ENCODE assay signal across 16 cellular contexts in the genomic region with DNA sequence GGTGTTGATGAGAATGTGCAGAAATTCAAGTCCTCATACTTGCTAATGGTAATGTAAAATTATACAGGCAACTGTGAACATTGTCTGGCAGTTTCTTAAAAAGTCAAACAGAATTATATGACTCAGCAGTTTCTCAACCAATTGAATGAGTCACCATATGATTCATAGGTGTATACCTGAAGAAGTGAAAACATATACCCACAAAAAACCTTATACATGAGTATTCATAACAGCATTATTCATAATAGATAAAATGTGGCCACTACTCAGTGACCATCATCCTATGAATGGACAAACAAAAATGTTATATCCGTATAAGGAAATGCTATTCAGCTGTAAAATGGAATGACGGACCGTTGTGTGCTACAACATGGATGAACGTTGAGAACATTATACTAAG.
DNase-seq lines count a peak whose midpoint lies in the region; ATAC-seq and TF ChIP-seq lines count a peak whose summit lies in the region.
"Had no signal": no experiment of that assay in that cellular context is flagged by ENCODE, and none has a peak within 500 bp of the region (broad histone marks: within the 10 kb centered on the region; RNA-seq: fewer than 3 reads in every experiment).

No MANE protein-coding gene starts in this region.

- H3K27me3 ChIP-seq in foreskin keratinocyte = no peaks in the 10 kb centered on the region
- H3K27me3 ChIP-seq: gastrocnemius medialis, sigmoid colon, SJCRH30 had no signal

- TF ChIP-seq CTCF in astrocyte of the cerebellum (IDR thresholded peaks at IDR 0.05; ENCODE audit: low read depth, low read length, missing control alignments) (no peak), foreskin keratinocyte (conservative IDR thresholded peaks at IDR 0.05) (no peak)

- peaks cover 5% of the 10 kb centered on the region for H3K4me1 ChIP-seq in foreskin keratinocyte
- H3K4me1 ChIP-seq: gastrocnemius medialis, sigmoid colon, SJCRH30 had no signal

- no peak overlapping the region for H3K4me3 ChIP-seq in astrocyte of the cerebellum (ENCODE audit: low read depth, low read length)
- H3K4me3 ChIP-seq: gastrocnemius medialis, sigmoid colon, SJCRH30 had no signal

- peak; percentile 98 for ATAC-seq in foreskin keratinocyte
- ATAC-seq in GM18520 (IDR thresholded peaks at IDR 0.05; ENCODE audit: unreplicated experiment) = no peak
- ATAC-seq in HG02973 (IDR thresholded peaks at IDR 0.05; ENCODE audit: unreplicated experiment) = no peak
- no peak for ATAC-seq in HG03442 (IDR thresholded peaks at IDR 0.05; ENCODE audit: unreplicated experiment)
- ATAC-seq in Right ventricle myocardium superior (ENCODE audit: poor library complexity) = no peak
- ATAC-seq: activated CD8-positive, alpha-beta T cell treated with anti-CD3 and anti-CD28 coated beads for 36 hours; gastrocnemius medialis; stimulated activated memory B cell treated with anti-CD40 and anti-IgM and Interleukin-4, amounts not matched to agents 10 μg/mL and 1 μg/mL and 100 μg/mL, for 72 hours had no signal

- in situ Hi-C loops in ACHN (cut with HindIII; ENCODE audit: low pct_ligation_motif_present, low pct_unique_long_range_greater_than_20kb, low sequenced_read_pairs) = no loop called here
- in situ Hi-C loops in astrocyte of the cerebellum (cut with HindIII; ENCODE audit: low sequenced_read_pairs) = no loop called here

- DNase-seq in ACHN = peak; percentile 2
- DNase-seq in HS-5 (ENCODE audit: low read depth) = peak; percentile 31
- peak; percentile 42 for DNase-seq in astrocyte of the cerebellum (ENCODE audit: low read depth)
- peak; percentile 78 to 92 for DNase-seq in foreskin keratinocyte
- no peak for DNase-seq in Right ventricle myocardium superior
- DNase-seq: activated CD8-positive, alpha-beta T cell treated with anti-CD3 and anti-CD28 coated beads for 36 hours; anterior cingulate cortex; gastrocnemius medialis; mesenchymal stem cell; NCI-H2171 treated with DMSO at 0.1 percent for 48 hours; sigmoid colon; SJCRH30 had no signal

- H3K27ac ChIP-seq in foreskin keratinocyte = no peak overlapping the region
- H3K27ac ChIP-seq: gastrocnemius medialis, sigmoid colon, SJCRH30 had no signal

- intact Hi-C loops in Right ventricle myocardium superior (cut with DNase I) = no loop called here
